22 cellular contexts compared by ENCODE assay signal in the genomic region with DNA sequence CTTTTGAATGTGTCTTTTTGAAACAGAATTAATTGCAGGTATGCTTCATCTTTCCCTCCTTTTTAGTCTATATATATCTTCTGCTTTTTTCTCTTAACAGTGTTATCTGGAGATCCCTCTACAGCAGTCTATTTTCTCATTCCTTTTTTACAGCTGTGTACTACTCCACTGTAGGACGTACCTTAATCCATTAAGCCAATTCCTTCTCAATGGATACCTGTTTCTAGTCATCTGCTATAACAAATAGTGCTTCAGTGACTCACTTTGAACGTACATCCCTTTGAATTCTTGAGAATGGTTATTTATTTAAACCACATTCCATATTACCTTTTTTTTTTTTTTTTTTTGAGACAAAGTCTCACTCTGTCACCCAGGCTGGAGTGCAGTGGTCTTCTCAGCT. TPM values are rescaled to one million over a fixed set of nuclear protein-coding genes. Genes with fewer than 3 reads are reported as not detected.
A peak's percentile ranks its signal among the peaks of the same experiment; 100 is the strongest.
DNase-seq lines count a peak whose midpoint lies in the region; ATAC-seq, FAIRE-seq and TF ChIP-seq lines count a peak whose summit lies in the region.
"Had no signal": no experiment of that assay in that cellular context is flagged by ENCODE, and none has a peak within 500 bp of the region (broad histone marks: within the 10 kb centered on the region; RNA-seq: fewer than 3 reads in every experiment).

No MANE protein-coding gene starts in this region.

- H3K4me3 Mint-ChIP-seq in CD4-positive, alpha-beta T cell = no peak overlapping the region
- H3K4me3 Mint-ChIP-seq in T-helper 17 cell = no peak overlapping the region
- no peak overlapping the region for H3K4me3 Mint-ChIP-seq in effector memory CD8-positive, alpha-beta T cell
- H3K4me3 Mint-ChIP-seq: B cell; CD4-positive, CD25-positive, alpha-beta regulatory T cell; GM23338; H9; HFFc6 had no signal

- no peak for TF ChIP-seq POLR2A in A549 (IDR thresholded peaks at IDR 0.05; ENCODE audit: low read length)

- TF ChIP-seq EP300 in A549 (IDR thresholded peaks at IDR 0.05) = no peak

- no peak for DNase-seq in A549 (ENCODE audit: low read depth in 1 of 2, low spot score in 1 of 2)
- DNase-seq in CD4-positive, alpha-beta T cell = no peak
- no peak for DNase-seq in T-helper 17 cell
- no peak for DNase-seq in effector memory CD8-positive, alpha-beta T cell
- DNase-seq: Calu3; CD4-positive, CD25-positive, alpha-beta regulatory T cell; COR-L47; DMS53; DMS79 treated with DMSO at 0.1 percent for 48 hours; GF-D8; H9; HFFc6 had no signal

- peaks cover 10% of the 10 kb centered on the region; the same call in 1 of the 3 replicates for H3K4me1 ChIP-seq in A549

- peak overlapping the region; percentile 45 for H3K27ac Mint-ChIP-seq in CD4-positive, alpha-beta T cell
- peak overlapping the region; percentile 87 for H3K27ac Mint-ChIP-seq in T-helper 17 cell
- peak overlapping the region; percentile 46 to 89 for H3K27ac Mint-ChIP-seq in effector memory CD8-positive, alpha-beta T cell
- H3K27ac Mint-ChIP-seq: B cell; CD4-positive, CD25-positive, alpha-beta regulatory T cell; GM23338; H9; HFFc6 had no signal

- POLR2A ChIA-PET in A549 (lab: Yijun Ruan, JAX) = no interaction called here
- POLR2A ChIA-PET in CD4-positive, alpha-beta T cell (lab: Charles Lee) = no interaction called here

- H3K27me3 ChIP-seq in CD4-positive, alpha-beta T cell (ENCODE audit: control insufficient read depth, insufficient read depth, low read length) = no peaks in the 10 kb centered on the region
- H3K27me3 ChIP-seq: BLaER1 had no signal

- TF ChIP-seq CTCF in A549 (IDR thresholded peaks at IDR 0.05) = no peak
- no peak for TF ChIP-seq CTCF in CD4-positive, alpha-beta T cell (IDR thresholded peaks at IDR 0.05)

- 76% methylated on average over 2 of the region's 2 CpGs for WGBS in A549 (ENCODE audit: missing lambda C conversion rate)

- H3K9me3 ChIP-seq in A549 (no peaks in the 10 kb centered on the region), T-helper 17 cell (ENCODE audit: control insufficient read depth, low read length, poor library complexity, severe bottlenecking) (no peaks in the 10 kb centered on the region)
- no peaks in the 10 kb centered on the region for H3K9me3 ChIP-seq in CD4-positive, alpha-beta T cell (ENCODE audit: control insufficient read depth, low read length)
- H3K9me3 ChIP-seq: BLaER1 had no signal

- intact Hi-C loops in CD4-positive, alpha-beta T cell (cut with DNase I, micrococcal nuclease) = loop anchor here in 1 of 2 experiments (2.0 to 10.0 kb wide), 2 partner anchors 15 to 335 kb away; a partner anchor contains a TSS

- H3K4me1 Mint-ChIP-seq in CD4-positive, alpha-beta T cell (ENCODE audit: low read depth) = peaks cover 54% of the 10 kb centered on the region
- peaks cover 48% of the 10 kb centered on the region for H3K4me1 Mint-ChIP-seq in T-helper 17 cell
- H3K4me1 Mint-ChIP-seq in effector memory CD8-positive, alpha-beta T cell (ENCODE audit: low read depth in 2 of 2) = peaks cover 21 to 55% of the 10 kb centered on the region in 2 donors

- H3K27me3 Mint-ChIP-seq in CD4-positive, alpha-beta T cell = no peaks in the 10 kb centered on the region
- H3K27me3 Mint-ChIP-seq in T-helper 17 cell = no peaks in the 10 kb centered on the region
- no peaks in the 10 kb centered on the region for H3K27me3 Mint-ChIP-seq in effector memory CD8-positive, alpha-beta T cell
- H3K27me3 Mint-ChIP-seq: B cell; CD4-positive, CD25-positive, alpha-beta regulatory T cell had no signal

- no peak for ATAC-seq in A549
- no peak for ATAC-seq in CD4-positive, alpha-beta T cell (ENCODE audit: poor library complexity)
- ATAC-seq in T-helper 17 cell = no peak
- no peak for ATAC-seq in effector memory CD8-positive, alpha-beta T cell (replicated peaks)
- ATAC-seq in HG03457 (IDR thresholded peaks at IDR 0.05; ENCODE audit: unreplicated experiment) = no peak
- no peak for ATAC-seq in activated CD4-positive, CD25-positive, alpha-beta regulatory T cell treated with anti-CD3 and anti-CD28 coated beads, Interleukin-2, amount 50 U/mL, for 24 hours
- ATAC-seq: GM23338, HCT116 had no signal

- no peaks in the 10 kb centered on the region for H3K9me3 Mint-ChIP-seq in CD4-positive, alpha-beta T cell
- H3K9me3 Mint-ChIP-seq in effector memory CD8-positive, alpha-beta T cell = no peaks in the 10 kb centered on the region
- H3K9me3 Mint-ChIP-seq: GM23338, H9, HFFc6 had no signal

- no peak for FAIRE-seq in A549 (lab: Jason Lieb, UNC)
- FAIRE-seq: GM12891, GM18507 had no signal

- peaks cover 7% of the 10 kb centered on the region for H3K36me3 Mint-ChIP-seq in CD4-positive, alpha-beta T cell (ENCODE audit: low read depth)
- H3K36me3 Mint-ChIP-seq in T-helper 17 cell (ENCODE audit: low read depth) = peaks cover 3% of the 10 kb centered on the region
- H3K36me3 Mint-ChIP-seq in effector memory CD8-positive, alpha-beta T cell (ENCODE audit: insufficient read depth) = no peaks in the 10 kb centered on the region

- H3K4me2 ChIP-seq in A549 = no peak overlapping the region
- H3K4me2 ChIP-seq: BLaER1, GM23338 had no signal

- H3K4me3 ChIP-seq in A549 = no peak overlapping the region
- H3K4me3 ChIP-seq: BLaER1, GM23338 had no signal

- CTCF ChIA-PET in A549 (lab: Yijun Ruan, JAX) = no interaction called here
- CTCF ChIA-PET in CD4-positive, alpha-beta T cell (lab: Charles Lee) = no interaction called here

- no peak for TF ChIP-seq RAD21 in A549 (conservative IDR thresholded peaks at IDR 0.05 in 1 of 2, IDR thresholded peaks at IDR 0.05 in 1 of 2)

- no peak overlapping the region for H3K27ac ChIP-seq in A549
- no peak overlapping the region for H3K27ac ChIP-seq in CD4-positive, alpha-beta T cell (ENCODE audit: low read depth, low read length)
- H3K27ac ChIP-seq: BLaER1, C4-2B had no signal

TF ChIP-seq in A549, 52 proteins besides CTCF, POLR2A, EP300 and RAD21:
- 0 out of 2 replicates have a peak, but pooled peaks have one; percentile 46 for TF ChIP-seq HDAC2 (IDR thresholded peaks at IDR 0.05)
- TF ChIP-seq, protein P1, sequence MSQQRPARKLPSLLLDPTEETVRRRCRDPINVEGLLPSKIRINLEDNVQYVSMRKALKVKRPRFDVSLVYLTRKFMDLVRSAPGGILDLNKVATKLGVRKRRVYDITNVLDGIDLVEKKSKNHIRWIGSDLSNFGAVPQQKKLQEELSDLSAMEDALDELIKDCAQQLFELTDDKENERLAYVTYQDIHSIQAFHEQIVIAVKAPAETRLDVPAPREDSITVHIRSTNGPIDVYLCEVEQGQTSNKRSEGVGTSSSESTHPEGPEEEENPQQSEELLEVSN (IDR thresholded peaks at IDR 0.05; ENCODE audit: borderline replicate concordance, low read depth) = no peak

RNA-seq across cellular contexts. Expression of a gene that starts 15.6 kb away (rescaled TPM):
- 27.2 and 31.5 TPM in 2 replicates for polyA plus RNA-seq in A549 (2011; rRNA removed)
- 11.3 and 13.9 TPM in 2 replicates for polyA plus RNA-seq in A549 (2012; cell fraction: cytosol; rRNA removed)
- 33.4 and 41.8 TPM in 2 replicates for polyA plus RNA-seq in A549 (2012; cell fraction: nucleus; rRNA removed)
- 8.7 to 9.0 TPM (median 8.8 TPM) in 3 replicates for polyA plus RNA-seq in A549 (2017; fragmentation: RNase III; extraction: RNeasy Plus Mini Kit Qiagen cat#74134 plus additional on column Dnase treatment)
- 207 and 209 TPM in 2 replicates for polyA minus RNA-seq in A549 (2011; rRNA and poly(A)+ RNA removed)
- 10 to 100 TPM; 46.4 to 49.4 TPM for total RNA-seq in CD4-positive, alpha-beta T cell
- total RNA-seq in T-helper 17 cell = 10 to 100 TPM; 64.1 to 70.1 TPM

RNA-seq across cellular contexts. Expression of a gene that starts 47.6 kb away (rescaled TPM):
- polyA plus RNA-seq in A549 (2011; rRNA removed) (23.5 and 26.9 TPM in 2 replicates), A549 (2017; fragmentation: RNase III; extraction: RNeasy Plus Mini Kit Qiagen cat#74134 plus additional on column Dnase treatment) (14.0 to 14.4 TPM (median 14.2 TPM) in 3 replicates)
- 12.4 and 14.9 TPM in 2 replicates for polyA plus RNA-seq in A549 (2012; cell fraction: cytosol; rRNA removed)
- polyA plus RNA-seq in A549 (2012; cell fraction: nucleus; rRNA removed) = 21.3 and 22.7 TPM in 2 replicates
- polyA minus RNA-seq in A549 (2011; rRNA and poly(A)+ RNA removed) = 30.4 and 34.4 TPM in 2 replicates
- total RNA-seq in CD4-positive, alpha-beta T cell = under 1 TPM; 0.95 to 0.99 TPM
- total RNA-seq in T-helper 17 cell = 1 to 10 TPM; 1.4 to 1.9 TPM
- total RNA-seq: G401 had no signal
